Comparison of ENCODE assay signal across 8 cellular contexts in genomic region chr5:131796793-131797693, GRCh38. TPM values are rescaled to one million over a fixed set of nuclear protein-coding genes. Genes with fewer than 3 reads are reported as not detected.
DNase-seq lines count a peak whose midpoint lies in the region; ATAC-seq and TF ChIP-seq lines count a peak whose summit lies in the region.

FNIP1 (minus strand) TSS chr5:131797017; CDS start chr5:131796921, 96 bp downstream.

- H3K36me3 ChIP-seq in effector memory CD4-positive, alpha-beta T cell (ENCODE audit: control insufficient read depth, insufficient read depth, low read length), result no peaks in the 10 kb centered on the region

- no peaks in the 10 kb centered on the region for H3K9me3 ChIP-seq in effector memory CD4-positive, alpha-beta T cell (ENCODE audit: control insufficient read depth, low read length)

- H3K4me3 Mint-ChIP-seq in memory B cell, result peak within 1 kb of the TSS; percentile 93

- CTCF ChIA-PET in activated CD8-positive, alpha-beta memory T cell treated with anti-CD3 and anti-CD28 coated beads for 36 hours (lab: Charles Lee), result interaction anchor here (0.5 to 1.1 kb wide), 4 partner anchors 124 to 401 kb away, joined by 3 read pairs; no protein-coding TSS in a partner anchor

- H3K27ac ChIP-seq in effector memory CD4-positive, alpha-beta T cell (ENCODE audit: insufficient read depth, low read length, poor library complexity, severe bottlenecking), result peak within 1 kb of the TSS; percentile 91

- H3K9me3 Mint-ChIP-seq in memory B cell, result no peaks in the 10 kb centered on the region

- POLR2A ChIA-PET in activated CD8-positive, alpha-beta memory T cell treated with anti-CD3 and anti-CD28 coated beads for 36 hours (lab: Charles Lee), result no interaction called here

- H3K27ac Mint-ChIP-seq in memory B cell, result peak within 1 kb of the TSS; percentile 98

- H3K27me3 Mint-ChIP-seq in memory B cell, result no peaks in the 10 kb centered on the region

- peak within 1 kb of the TSS; percentile 94 for H3K4me3 ChIP-seq in effector memory CD4-positive, alpha-beta T cell (ENCODE audit: insufficient read depth, low read depth, low read length, poor library complexity, severe bottlenecking)

- peak; percentile 91 for ATAC-seq in memory B cell (ENCODE audit: low read depth)

- no peaks in the 10 kb centered on the region for H3K27me3 ChIP-seq in effector memory CD4-positive, alpha-beta T cell (replicated peaks; ENCODE audit: control insufficient read depth, insufficient read depth, low read length, poor library complexity, severe bottlenecking)

- H3K36me3 Mint-ChIP-seq in memory B cell, result no peaks in the 10 kb centered on the region

- peaks cover 10% of the 10 kb centered on the region for H3K4me1 ChIP-seq in effector memory CD4-positive, alpha-beta T cell (ENCODE audit: control insufficient read depth, insufficient read depth, low read length, poor library complexity, severe bottlenecking)

- H3K4me1 Mint-ChIP-seq in memory B cell, result peaks cover 18% of the 10 kb centered on the region

- no peak for TF ChIP-seq CTCF in GM20000 (IDR thresholded peaks at IDR 0.05; ENCODE audit: extremely low read depth, missing control alignments)

- DNase-seq in CMK (ENCODE audit: low read depth) (peak; percentile 84), GM20000 (ENCODE audit: low spot score) (peak; percentile 99), HT-29 (ENCODE audit: low spot score) (peak; percentile 97), NOMO-1 (lab: John Stamatoyannopoulos, UW; ENCODE audit: unreplicated experiment in 2 of 2) (peak; percentile 93 to 99), memory B cell (ENCODE audit: low spot score in 2 of 2) (peak; percentile 96 to 97)
- peak; percentile 95 to 98 (median 97) for DNase-seq in effector memory CD4-positive, alpha-beta T cell
- DNase-seq in stimulated activated CD8-positive, alpha-beta memory T cell treated with anti-CD3 and anti-CD28 coated beads, Interleukin-12 subunit alpha, Interleukin-12 subunit beta, amount 100 ng/mL, for 24 hours (ENCODE audit: extremely low read depth), result peak; percentile 99

RNA-seq across cellular contexts. Expression of gene FNIP1, which starts in this region (rescaled TPM):
- total RNA-seq in HT-29 (2014; rRNA removed; shearing (Covaris generic)), result 20.8 and 22.1 TPM in 2 replicates
- total RNA-seq in activated CD8-positive, alpha-beta memory T cell treated with anti-CD3 and anti-CD28 coated beads for 36 hours, result 10 to 100 TPM; 15.0 TPM

Comparison
In these comparisons a context has a peak if more than half of its experiments do, and no peak if none do; other contexts are left out.
1. Peak in every context shown above with its lines: DNase-seq, ATAC-seq, H3K4me3 ChIP-seq and H3K27ac ChIP-seq.